ENCODE assay signal across 12 cellular contexts in genomic region chr20:35456700-35457099, GRCh38. TPM values are rescaled to one million over a fixed set of nuclear protein-coding genes. Genes with fewer than 3 reads are reported as not detected.
DNase-seq lines count a peak whose midpoint lies in the region; ATAC-seq, FAIRE-seq and TF ChIP-seq lines count a peak whose summit lies in the region.
"Not testable (repeated sequence)": the region's sequence is repeated elsewhere in the genome, so short reads cannot be mapped to it uniquely, and the experiment has no call there.
"Had no signal": no experiment of that assay in that cellular context is flagged by ENCODE, and none has a peak within 500 bp of the region (broad histone marks: within the 10 kb centered on the region; RNA-seq: fewer than 3 reads in every experiment).

No MANE protein-coding gene starts in this region.

- H3K9ac ChIP-seq in HUES6 (ENCODE audit: low read length); SK-N-MC (ENCODE audit: insufficient read length); GM12878 (ENCODE audit: control insufficient read depth, insufficient read depth, low read length); fibroblast of lung (ENCODE audit: insufficient read depth, low read length); smooth muscle cell (ENCODE audit: low read depth): not testable (repeated sequence)

- WGBS in GM12878 (ENCODE audit: insufficient coverage, insufficient replicate concordance, low lambda C conversion rate, missing lambda C conversion rate), result 95% methylated on average over 7 of the region's 7 CpGs
- WGBS in smooth muscle cell (ENCODE audit: low lambda C conversion rate), result 100% methylated on average over 7 of the region's 7 CpGs

- RAD21 ChIA-PET in GM12878 (lab: Charles Lee; ENCODE audit: unreplicated experiment), result not testable (repeated sequence)

- H3K36me3 ChIP-seq in HUES6 (ENCODE audit: control insufficient read depth, insufficient read depth, low read length) (peaks cover 21% of the 10 kb centered on the region), SK-N-MC (ENCODE audit: insufficient read depth, low read length) (peaks cover 20% of the 10 kb centered on the region)
- H3K36me3 ChIP-seq in GM12878 (ENCODE audit: control insufficient read depth in 2 of 2, insufficient read depth in 2 of 2, low read length in 1 of 2); fibroblast of lung (ENCODE audit: control insufficient read depth, insufficient read depth, low read length); smooth muscle cell (ENCODE audit: low read depth): not testable (repeated sequence)

- not testable (repeated sequence) for H2AFZ ChIP-seq in GM12878 (ENCODE audit: control insufficient read depth, low read depth, low read length); fibroblast of lung (ENCODE audit: low read length); smooth muscle cell (ENCODE audit: low read depth)

- H3K27me3 Mint-ChIP-seq in CD4-positive, alpha-beta T cell; activated T-cell treated with anti-CD3 and anti-CD28 coated beads, Interleukin-2, amount 50 U/mL, for 24 hours; naive thymus-derived CD8-positive, alpha-beta T cell: not testable (repeated sequence)

- peaks cover 29% of the 10 kb centered on the region for H3K4me1 Mint-ChIP-seq in CD4-positive, alpha-beta T cell (ENCODE audit: low read depth)
- peaks cover 30% of the 10 kb centered on the region for H3K4me1 Mint-ChIP-seq in activated T-cell treated with anti-CD3 and anti-CD28 coated beads, Interleukin-2, amount 50 U/mL, for 24 hours (ENCODE audit: low read depth)
- H3K4me1 Mint-ChIP-seq in naive thymus-derived CD8-positive, alpha-beta T cell, result peaks cover 0 to 36% (median 21%) of the 10 kb centered on the region in 4 donors

- POLR2A ChIA-PET in CD4-positive, alpha-beta T cell (lab: Charles Lee), result interaction anchor here (0.8 to 4.4 kb wide), 7 partner anchors 8 to 497 kb away, joined by 3 to 36 read pairs (median 3); partner anchors contain the start of genes SCAND1 and UQCC1
- POLR2A ChIA-PET in GM12878 (lab: Charles Lee), result interaction anchor here (1.3 to 1.5 kb wide), 3 partner anchors 22 to 497 kb away, joined by 3 to 5 read pairs (median 3); partner anchors contain the start of gene RBM39
- POLR2A ChIA-PET in naive thymus-derived CD8-positive, alpha-beta T cell (lab: Charles Lee), result interaction anchor here (2.4 to 2.9 kb wide), 3 partner anchors 7 to 497 kb away, joined by 14 to 19 read pairs (median 18); partner anchors contain the start of gene SCAND1

- CTCF ChIA-PET in CD4-positive, alpha-beta T cell (lab: Charles Lee), result interaction anchor here (2.2 kb wide), 1 partner anchor 9 kb away, joined by 11 read pairs; no protein-coding TSS in a partner anchor
- CTCF ChIA-PET in GM12878 (lab: Yijun Ruan, JAX), result interaction anchor here (0.9 to 7.3 kb wide), 6 partner anchors 8 to 497 kb away, joined by 3 to 56 read pairs (median 4); partner anchors contain the start of gene SCAND1

- peak overlapping the region; percentile 58 for H3K4me3 Mint-ChIP-seq in CD4-positive, alpha-beta T cell
- H3K4me3 Mint-ChIP-seq in activated T-cell treated with anti-CD3 and anti-CD28 coated beads, Interleukin-2, amount 50 U/mL, for 24 hours, result peak overlapping the region; percentile 26
- H3K4me3 Mint-ChIP-seq in naive thymus-derived CD8-positive, alpha-beta T cell, result peak overlapping the region; percentile 40 to 97 (median 88)

- not testable (repeated sequence) for H3K4me1 ChIP-seq in HUES6 (ENCODE audit: control insufficient read depth, insufficient read depth, low read length); GM12878 (ENCODE audit: control insufficient read depth, insufficient read depth, low read length); fibroblast of lung (ENCODE audit: control insufficient read depth, extremely low read depth, insufficient read depth, low read length); smooth muscle cell (ENCODE audit: low read depth)

- FAIRE-seq in GM12878 (lab: Jason Lieb, UNC), result not testable (repeated sequence)

- H3K9me3 ChIP-seq in CD4-positive, alpha-beta T cell (ENCODE audit: control insufficient read depth, low read length); HUES6 (ENCODE audit: control insufficient read depth, insufficient read depth, low read depth, low read length); SK-N-MC (ENCODE audit: low read depth, low read length); GM12878 (replicated peaks; ENCODE audit: control insufficient read depth, insufficient read depth, low read length); fibroblast of lung (ENCODE audit: control insufficient read depth, insufficient read depth, low read depth, low read length); smooth muscle cell (replicated peaks; ENCODE audit: low read depth): not testable (repeated sequence)

- peaks cover 18% of the 10 kb centered on the region for H3K36me3 Mint-ChIP-seq in CD4-positive, alpha-beta T cell (ENCODE audit: low read depth)
- H3K36me3 Mint-ChIP-seq in activated T-cell treated with anti-CD3 and anti-CD28 coated beads, Interleukin-2, amount 50 U/mL, for 24 hours (ENCODE audit: low read depth), result peaks cover 25% of the 10 kb centered on the region
- not testable (repeated sequence) for H3K36me3 Mint-ChIP-seq in naive thymus-derived CD8-positive, alpha-beta T cell

- intact Hi-C loops in CD4-positive, alpha-beta T cell (cut with DNase I, micrococcal nuclease), result loop anchor here in 1 of 2 experiments (5.0 to 10.0 kb wide), 3 partner anchors 36 to 318 kb away; partner anchors contain the start of genes PHF20 and RBM39
- intact Hi-C loops in GM12878 (cut with micrococcal nuclease; ENCODE audit: unreplicated experiment), result not testable (repeated sequence)

- H3K27me3 ChIP-seq in CD4-positive, alpha-beta T cell (ENCODE audit: control insufficient read depth, insufficient read depth, low read length); HUES6 (ENCODE audit: control insufficient read depth, insufficient read depth, low read length); GM12878 (replicated peaks in 1 of 2; ENCODE audit: control insufficient read depth in 2 of 2, insufficient read depth in 2 of 2, low read length in 1 of 2); fibroblast of lung (ENCODE audit: control insufficient read depth, insufficient read depth, low read length); smooth muscle cell (ENCODE audit: low read depth): not testable (repeated sequence)

- not testable (repeated sequence) for H4K20me1 ChIP-seq in GM12878 (ENCODE audit: control insufficient read depth, insufficient read depth); fibroblast of lung (ENCODE audit: control insufficient read depth, extremely low read depth, insufficient read depth, low read length)
- H4K20me1 ChIP-seq in smooth muscle cell (ENCODE audit: low read depth), result peaks cover 15% of the 10 kb centered on the region

- SMC1A ChIA-PET in GM12878 (lab: Charles Lee; ENCODE audit: uncharacterized antibody, unreplicated experiment), result interaction anchor here (0.8 to 2.0 kb wide), 5 partner anchors 14 to 311 kb away, joined by 3 to 5 read pairs (median 3); no protein-coding TSS in a partner anchor

- H3K27ac Mint-ChIP-seq in CD4-positive, alpha-beta T cell; activated T-cell treated with anti-CD3 and anti-CD28 coated beads, Interleukin-2, amount 50 U/mL, for 24 hours: not testable (repeated sequence)
- peak overlapping the region in 2 of 10 donors; percentile 13 to 61 for H3K27ac Mint-ChIP-seq in naive thymus-derived CD8-positive, alpha-beta T cell

- not testable (repeated sequence) for BruUV-seq in GM12878 (replicated peaks; lab: Mats Ljungman, UMichigan)

- TF ChIP-seq RAD21 in GM12878 (IDR thresholded peaks at IDR 0.05; ENCODE audit: insufficient read depth, low read depth, low read length), result not testable (repeated sequence)

- not testable (repeated sequence) for TF ChIP-seq EP300 in GM12878 (IDR thresholded peaks at IDR 0.05; ENCODE audit: borderline replicate concordance in 1 of 2, control insufficient read depth in 1 of 2, low read depth in 2 of 2, low read length in 2 of 2)

- not testable (repeated sequence) for H3K79me2 ChIP-seq in GM12878 (ENCODE audit: control insufficient read depth, insufficient read depth, low read length)
- H3K79me2 ChIP-seq in fibroblast of lung (ENCODE audit: control insufficient read depth, insufficient read depth, low read length) (peaks cover 19% of the 10 kb centered on the region), smooth muscle cell (ENCODE audit: low read depth) (peaks cover 23% of the 10 kb centered on the region)

- in situ Hi-C loops in GM12878 (cut with MboI), result not testable (repeated sequence)

- not testable (repeated sequence) for TF ChIP-seq CTCF in CD4-positive, alpha-beta T cell (IDR thresholded peaks at IDR 0.05); GM12878 (IDR thresholded peaks at IDR 0.05 in 2 of 3, conservative IDR thresholded peaks at IDR 0.05 in 1 of 3; ENCODE audit: control insufficient read depth in 2 of 3, extremely low read depth in 1 of 3, insufficient read depth in 1 of 3, low read depth in 3 of 3, low read length in 3 of 3); fibroblast of lung (conservative IDR thresholded peaks at IDR 0.05 in 1 of 2, IDR thresholded peaks at IDR 0.05 in 1 of 2; ENCODE audit: low read depth in 1 of 2, low read length in 2 of 2); smooth muscle cell (IDR thresholded peaks at IDR 0.05; ENCODE audit: borderline replicate concordance, insufficient read depth, poor library complexity, severe bottlenecking)

- H3F3A ChIP-seq in smooth muscle cell (ENCODE audit: low read depth), result not testable (repeated sequence)

- DNase-seq in CD4-positive, alpha-beta T cell; SK-N-MC (ENCODE audit: low read depth, low spot score); activated T-cell treated with anti-CD3 and anti-CD28 coated beads, Interleukin-2, amount 50 U/mL, for 24 hours; GM12878 (ENCODE audit: low read depth, low spot score); fibroblast of lung (ENCODE audit: low read depth in 2 of 2); naive thymus-derived CD8-positive, alpha-beta T cell; smooth muscle cell (lab: John Stamatoyannopoulos, UW; ENCODE audit: unreplicated experiment): not testable (repeated sequence)

- H3K9me3 Mint-ChIP-seq in CD4-positive, alpha-beta T cell; activated T-cell treated with anti-CD3 and anti-CD28 coated beads, Interleukin-2, amount 50 U/mL, for 24 hours; naive thymus-derived CD8-positive, alpha-beta T cell: not testable (repeated sequence)

- H3K27ac ChIP-seq in CD4-positive, alpha-beta T cell (ENCODE audit: low read depth, low read length); HUES6 (ENCODE audit: low read depth, low read length); SK-N-MC; GM12878 (ENCODE audit: control insufficient read depth, insufficient read depth); fibroblast of lung (ENCODE audit: insufficient read depth, low read length); smooth muscle cell (ENCODE audit: low read depth): not testable (repeated sequence)

- H3K4me2 ChIP-seq in GM12878 (ENCODE audit: control insufficient read depth, insufficient read depth) (peak overlapping the region; percentile 95; the same call in 1 of the 2 replicates), fibroblast of lung (ENCODE audit: extremely low read depth, insufficient read depth, low read length) (peak overlapping the region; percentile 65), smooth muscle cell (peak overlapping the region; percentile 88)

- ATAC-seq in CD4-positive, alpha-beta T cell (ENCODE audit: poor library complexity); GM12878; naive thymus-derived CD8-positive, alpha-beta T cell: not testable (repeated sequence)

- H3K4me3 ChIP-seq in HUES6 (ENCODE audit: low read depth, low read length) (peak overlapping the region; percentile 79; the same call in 1 of the 2 replicates), SK-N-MC (peak overlapping the region; percentile 97), fibroblast of lung (replicated peaks in 1 of 4; ENCODE audit: control extremely low read depth in 1 of 4, insufficient read depth in 1 of 4, low read depth in 3 of 4, low read length in 4 of 4) (peak overlapping the region in 1 of 4 experiments; percentile 22)
- H3K4me3 ChIP-seq in GM12878, smooth muscle cell: not testable (repeated sequence)

- not testable (repeated sequence) for TF ChIP-seq POLR2A in GM12878 (IDR thresholded peaks at IDR 0.05; ENCODE audit: low read depth, low read length)

RNA-seq across cellular contexts. Expression of gene CEP250, which starts 1.3 kb away (rescaled TPM):
- 10 to 100 TPM; 27.6 to 33.1 TPM for total RNA-seq in CD4-positive, alpha-beta T cell
- 42.9 and 44.5 TPM in 2 replicates for total RNA-seq in GM12878 (2013; cell fraction: nucleolus; rRNA removed)
- 26.1 and 27.4 TPM in 2 replicates for total RNA-seq in GM12878 (2014; rRNA removed)
- 25.2 and 27.4 TPM in 2 replicates for total RNA-seq in GM12878 (2014; rRNA removed; fragmentation: Illumina TruSeq; extraction: Trizol)
- total RNA-seq in GM12878 (2021), result 36.9 and 41.6 TPM in 2 replicates
- 8.2 TPM for polyA plus RNA-seq in GM12878 (2011; ENCODE audit: low read depth)
- polyA plus RNA-seq in GM12878 (2011; rRNA removed), result 11.5 TPM in 2 replicates
- polyA plus RNA-seq in GM12878 (2011; cell fraction: cytosol; rRNA removed), result 10.2 and 11.9 TPM in 2 replicates
- polyA plus RNA-seq in GM12878 (2011; cell fraction: nucleus; rRNA removed), result 19.6 and 27.2 TPM in 2 replicates
- 20.4 and 21.7 TPM in 2 replicates for polyA plus RNA-seq in GM12878 (2012)
- 9.6 and 23.9 TPM in 2 replicates for polyA plus RNA-seq in GM12878 (2014; fragmentation: Illumina TruSeq; extraction: Trizol)
- 1 to 10 TPM; 2.4 to 3.2 TPM for polyA plus RNA-seq in GM12878 (2014; fragmentation: Nextera tagmentation; extraction: Ambion mirVana)
- polyA plus RNA-seq in GM12878 (2014; rRNA removed), result 23.5 and 30.3 TPM in 2 replicates
- 10 to 100 TPM; 30.1 to 33.4 TPM for polyA plus RNA-seq in GM12878 (2016; fragmentation: Nextera tagmentation; extraction: Ambion mirVana)
- 7.4 and 16.0 TPM in 2 replicates for polyA minus RNA-seq in GM12878 (2011; rRNA and poly(A)+ RNA removed)
- polyA minus RNA-seq in GM12878 (2011; cell fraction: cytosol; rRNA and poly(A)+ RNA removed), result 7.5 and 8.8 TPM in 2 replicates
- polyA minus RNA-seq in GM12878 (2011; cell fraction: nucleus; rRNA and poly(A)+ RNA removed), result 5.8 and 12.1 TPM in 2 replicates
- 24.7 and 45.9 TPM in 2 replicates for total RNA-seq in fibroblast of lung
- polyA plus RNA-seq in fibroblast of lung, result 11.3 and 11.8 TPM in 2 replicates
- polyA plus RNA-seq in fibroblast of lung (2012), result 31.5 and 38.6 TPM in 2 replicates
- polyA minus RNA-seq in fibroblast of lung (ENCODE audit: low replicate concordance), result 31.5 and 78.1 TPM in 2 replicates
- total RNA-seq in naive thymus-derived CD8-positive, alpha-beta T cell, result 10 to 100 TPM; 54.9 to 65.4 TPM
- 10 to 100 TPM in 1 of 3 donors, 1 to 10 TPM in 2; 4.5 to 17.5 (median 6.0) TPM for polyA plus RNA-seq in naive thymus-derived CD8-positive, alpha-beta T cell
- total RNA-seq in smooth muscle cell, result 16.0 and 21.9 TPM in 2 replicates
- polyA plus RNA-seq in smooth muscle cell, result 22.1 and 36.7 TPM in 2 replicates

RNA-seq across cellular contexts. Expression of gene GDF5, which starts 18.7 kb away (rescaled TPM):
- not detected for total RNA-seq in CD4-positive, alpha-beta T cell
- total RNA-seq in GM12878 (2013; cell fraction: nucleolus; rRNA removed), result not detected in 2 replicates
- total RNA-seq in GM12878 (2014; rRNA removed) (0.06 TPM in 1 of 2 replicates, not detected in the other), GM12878 (2014; rRNA removed; fragmentation: Illumina TruSeq; extraction: Trizol) (not detected in 2 replicates), GM12878 (2021) (0.10 TPM in 1 of 2 replicates, not detected in the other), fibroblast of lung (50.1 and 91.3 TPM in 2 replicates), smooth muscle cell (0.81 and 2.0 TPM in 2 replicates)
- polyA plus RNA-seq in GM12878 (2011; ENCODE audit: low read depth), result not detected
- polyA plus RNA-seq in GM12878 (2011; rRNA removed) (not detected in 2 replicates), GM12878 (2014; fragmentation: Illumina TruSeq; extraction: Trizol) (not detected in 2 replicates), GM12878 (2014; fragmentation: Nextera tagmentation; extraction: Ambion mirVana) (not detected), GM12878 (2014; rRNA removed) (0.04 TPM in 1 of 2 replicates, not detected in the other), GM12878 (2016; fragmentation: Nextera tagmentation; extraction: Ambion mirVana) (not detected), fibroblast of lung (30.6 and 54.5 TPM in 2 replicates), smooth muscle cell (1.7 and 4.0 TPM in 2 replicates)
- polyA plus RNA-seq in GM12878 (2011; cell fraction: cytosol; rRNA removed), result 0.01 TPM in 1 of 2 replicates, not detected in the other
- 0.04 TPM in 1 of 2 replicates, not detected in the other for polyA plus RNA-seq in GM12878 (2011; cell fraction: nucleus; rRNA removed)
- not detected in 2 replicates for polyA plus RNA-seq in GM12878 (2012)
- polyA minus RNA-seq in GM12878 (2011; rRNA and poly(A)+ RNA removed), result not detected in 2 replicates
- not detected in 2 replicates for polyA minus RNA-seq in GM12878 (2011; cell fraction: cytosol; rRNA and poly(A)+ RNA removed)
- not detected in 2 replicates for polyA minus RNA-seq in GM12878 (2011; cell fraction: nucleus; rRNA and poly(A)+ RNA removed)
- polyA plus RNA-seq in fibroblast of lung (2012), result 53.4 and 97.0 TPM in 2 replicates
- polyA minus RNA-seq in fibroblast of lung (ENCODE audit: low replicate concordance), result 117 and 195 TPM in 2 replicates
- not detected for total RNA-seq in naive thymus-derived CD8-positive, alpha-beta T cell
- polyA plus RNA-seq in naive thymus-derived CD8-positive, alpha-beta T cell, result not detected
- total RNA-seq: esophagus mucosa, Peyer's patch, SJCRH30 had no signal
- polyA plus RNA-seq: CD14-positive monocyte had no signal

RNA-seq across cellular contexts. Expression of gene UQCC1, which starts 44.9 kb away (rescaled TPM):
- 10 to 100 TPM; 18.7 to 19.9 TPM for total RNA-seq in CD4-positive, alpha-beta T cell
- 130 and 131 TPM in 2 replicates for total RNA-seq in GM12878 (2013; cell fraction: nucleolus; rRNA removed)
- total RNA-seq in GM12878 (2014; rRNA removed) (51.1 and 55.4 TPM in 2 replicates), GM12878 (2014; rRNA removed; fragmentation: Illumina TruSeq; extraction: Trizol) (37.0 and 38.3 TPM in 2 replicates), GM12878 (2021) (58.3 and 63.1 TPM in 2 replicates), fibroblast of lung (31.3 and 41.1 TPM in 2 replicates), smooth muscle cell (29.4 and 58.9 TPM in 2 replicates)
- 25.6 TPM for polyA plus RNA-seq in GM12878 (2011; ENCODE audit: low read depth)
- polyA plus RNA-seq in GM12878 (2011; rRNA removed) (72.9 and 76.4 TPM in 2 replicates), GM12878 (2014; fragmentation: Illumina TruSeq; extraction: Trizol) (57.8 and 70.4 TPM in 2 replicates), GM12878 (2014; fragmentation: Nextera tagmentation; extraction: Ambion mirVana) (10 to 100 TPM; 30.7 to 38.6 TPM), GM12878 (2014; rRNA removed) (54.2 and 62.2 TPM in 2 replicates), GM12878 (2016; fragmentation: Nextera tagmentation; extraction: Ambion mirVana) (10 to 100 TPM; 54.8 to 62.4 TPM), fibroblast of lung (31.1 and 36.5 TPM in 2 replicates), smooth muscle cell (24.7 and 25.9 TPM in 2 replicates)
- 55.8 and 56.6 TPM in 2 replicates for polyA plus RNA-seq in GM12878 (2011; cell fraction: cytosol; rRNA removed)
- polyA plus RNA-seq in GM12878 (2011; cell fraction: nucleus; rRNA removed), result 146 and 213 TPM in 2 replicates
- polyA plus RNA-seq in GM12878 (2012), result 34.7 and 35.9 TPM in 2 replicates
- 39.6 and 42.6 TPM in 2 replicates for polyA minus RNA-seq in GM12878 (2011; rRNA and poly(A)+ RNA removed)
- polyA minus RNA-seq in GM12878 (2011; cell fraction: cytosol; rRNA and poly(A)+ RNA removed), result 20.0 and 25.1 TPM in 2 replicates
- polyA minus RNA-seq in GM12878 (2011; cell fraction: nucleus; rRNA and poly(A)+ RNA removed), result 52.5 and 64.1 TPM in 2 replicates
- polyA plus RNA-seq in fibroblast of lung (2012), result 36.1 and 36.6 TPM in 2 replicates
- polyA minus RNA-seq in fibroblast of lung (ENCODE audit: low replicate concordance), result 64.2 and 68.7 TPM in 2 replicates
- 10 to 100 TPM; 54.3 to 57.0 TPM for total RNA-seq in naive thymus-derived CD8-positive, alpha-beta T cell
- 10 to 100 TPM in 2 of 3 donors, 1 to 10 TPM in 1; 9.6 to 17.5 (median 13.1) TPM for polyA plus RNA-seq in naive thymus-derived CD8-positive, alpha-beta T cell

Comparison
In these comparisons a context has a peak if more than half of its experiments do, and no peak if none do; other contexts are left out.
1. H3K4me3 Mint-ChIP-seq: peak in every context shown above with its lines; median percentile 88 in naive thymus-derived CD8-positive, alpha-beta T cell; 58 in CD4-positive, alpha-beta T cell; 26 in activated T-cell treated with anti-CD3 and anti-CD28 coated beads, Interleukin-2, amount 50 U/mL, for 24 hours.
2. RNA of gene GDF5, which starts 18.7 kb away (total RNA-seq): 50.1 to 91.3 TPM in fibroblast of lung; 0.81 to 2.0 TPM in smooth muscle cell, 0.06 to 0.10 TPM in GM12878, not detected in naive thymus-derived CD8-positive, alpha-beta T cell and not detected in CD4-positive, alpha-beta T cell; every median in the first group is over 10 times any median in the second.
3. Peak in every context shown above with its lines, with median percentiles within 50 percentile points of each other: H3K4me2 ChIP-seq.